ENCODE assay signal across 8 cellular contexts in genomic region chr4:118224239-118224829, GRCh38.
DNase-seq lines count a peak whose midpoint lies in the region; ATAC-seq and TF ChIP-seq lines count a peak whose summit lies in the region.

No MANE protein-coding gene starts in this region.

- H3K79me2 ChIP-seq in DND-41 (ENCODE audit: insufficient read depth, low read length): peaks cover 5% of the 10 kb centered on the region; the same call in 1 of the 2 replicates

- no peak overlapping the region for H3K27ac Mint-ChIP-seq in activated naive CD4-positive, alpha-beta T cell treated with anti-CD3 and anti-CD28 coated beads for 36 hours

- ATAC-seq in DND-41 (ENCODE audit: insufficient read depth, low read depth) (peak; percentile 76), GM21447 (IDR thresholded peaks at IDR 0.05; ENCODE audit: unreplicated experiment) (peak; percentile 75)

- peaks cover 3% of the 10 kb centered on the region for H3K27me3 Mint-ChIP-seq in activated naive CD4-positive, alpha-beta T cell treated with anti-CD3 and anti-CD28 coated beads for 36 hours (ENCODE audit: low read depth)

- intact Hi-C loops in activated naive CD4-positive, alpha-beta T cell treated with anti-CD3 and anti-CD28 coated beads for 36 hours (cut with micrococcal nuclease): loop anchor here (1.0 to 5.0 kb wide), 4 partner anchors 46 to 1867 kb away; no protein-coding TSS in a partner anchor

- H3K4me3 Mint-ChIP-seq in activated naive CD4-positive, alpha-beta T cell treated with anti-CD3 and anti-CD28 coated beads for 36 hours: no peak overlapping the region

- peaks cover 48% of the 10 kb centered on the region for H3K4me1 ChIP-seq in DND-41 (ENCODE audit: insufficient read depth, low read length)
- H3K4me1 ChIP-seq in SJCRH30: no peaks in the 10 kb centered on the region; the same call in 1 of the 2 replicates

- peak; percentile 79 for TF ChIP-seq CTCF in DND-41 (IDR thresholded peaks at IDR 0.05; ENCODE audit: borderline replicate concordance, extremely low read depth, low read length, poor library complexity, severe bottlenecking)
- peak; percentile 46 for TF ChIP-seq CTCF in fibroblast of pulmonary artery (IDR thresholded peaks at IDR 0.05; ENCODE audit: low read length, missing control alignments)

- DNase-seq in DND-41 (peak; percentile 24), LoVo (ENCODE audit: low spot score) (peak; percentile 70), SJCRH30 (peak; percentile 9 to 79), fibroblast of pulmonary artery (ENCODE audit: low read depth) (peak; percentile 81), putamen (ENCODE audit: low spot score) (peak; percentile 31), GM19238 (ENCODE audit: insufficient read length, low spot score) (no peak)
- DNase-seq in activated naive CD4-positive, alpha-beta T cell treated with anti-CD3 and anti-CD28 coated beads for 36 hours: no peak

- no peak overlapping the region for H3K4me2 ChIP-seq in DND-41 (ENCODE audit: insufficient read depth, low read length)

- H4K20me1 ChIP-seq in DND-41 (ENCODE audit: insufficient read depth, low read length): no peaks in the 10 kb centered on the region

- no peaks in the 10 kb centered on the region for H3K4me1 Mint-ChIP-seq in activated naive CD4-positive, alpha-beta T cell treated with anti-CD3 and anti-CD28 coated beads for 36 hours (ENCODE audit: low read depth)

- CTCF ChIA-PET in activated naive CD4-positive, alpha-beta T cell treated with anti-CD3 and anti-CD28 coated beads for 36 hours (lab: Charles Lee): interaction anchor here (0.6 to 2.5 kb wide), 16 partner anchors 9 to 720 kb away, joined by 3 to 9 read pairs (median 3); no protein-coding TSS in a partner anchor

- no peaks in the 10 kb centered on the region for H3K9me3 Mint-ChIP-seq in activated naive CD4-positive, alpha-beta T cell treated with anti-CD3 and anti-CD28 coated beads for 36 hours

- H3K36me3 Mint-ChIP-seq in activated naive CD4-positive, alpha-beta T cell treated with anti-CD3 and anti-CD28 coated beads for 36 hours (ENCODE audit: low read depth): no peaks in the 10 kb centered on the region

- H3K27me3 ChIP-seq in DND-41 (ENCODE audit: insufficient read depth, low read length, poor library complexity) (no peaks in the 10 kb centered on the region), SJCRH30 (no peaks in the 10 kb centered on the region)

- H3K9ac ChIP-seq in DND-41 (ENCODE audit: low read depth, low read length): peak overlapping the region; percentile 12; the same call in 1 of the 2 replicates

- H3K36me3 ChIP-seq in DND-41 (ENCODE audit: insufficient read depth, low read length): peaks cover 39% of the 10 kb centered on the region
- no peaks in the 10 kb centered on the region; the same call in 1 of the 2 replicates for H3K36me3 ChIP-seq in SJCRH30

- H2AFZ ChIP-seq in DND-41 (ENCODE audit: low read depth, low read length): no peak overlapping the region

- peak overlapping the region; percentile 52 for H3K27ac ChIP-seq in DND-41 (ENCODE audit: low read length)
- H3K27ac ChIP-seq in SJCRH30: no peak overlapping the region

- no peak overlapping the region for H3K4me3 ChIP-seq in DND-41 (ENCODE audit: low read depth in 1 of 2, low read length in 2 of 2)
- no peak overlapping the region for H3K4me3 ChIP-seq in SJCRH30
- H3K4me3 ChIP-seq in fibroblast of pulmonary artery (replicated peaks; ENCODE audit: low read depth, low read length): no peak overlapping the region

- H3K9me3 ChIP-seq in DND-41 (ENCODE audit: insufficient read depth, low read length, severe bottlenecking): no peaks in the 10 kb centered on the region
- no peaks in the 10 kb centered on the region for H3K9me3 ChIP-seq in SJCRH30 (replicated peaks)

Comparison
In these comparisons a context has a peak if more than half of its experiments do, and no peak if none do; other contexts are left out.
1. DNase-seq: peak in DND-41 (single experiment), LoVo (single experiment), SJCRH30 (2 of 2), fibroblast of pulmonary artery (single experiment) and putamen (single experiment); none in activated naive CD4-positive, alpha-beta T cell treated with anti-CD3 and anti-CD28 coated beads for 36 hours (single experiment) and GM19238 (single experiment).